Comparison of ENCODE assay signal across 6 cellular contexts in the genomic region with DNA sequence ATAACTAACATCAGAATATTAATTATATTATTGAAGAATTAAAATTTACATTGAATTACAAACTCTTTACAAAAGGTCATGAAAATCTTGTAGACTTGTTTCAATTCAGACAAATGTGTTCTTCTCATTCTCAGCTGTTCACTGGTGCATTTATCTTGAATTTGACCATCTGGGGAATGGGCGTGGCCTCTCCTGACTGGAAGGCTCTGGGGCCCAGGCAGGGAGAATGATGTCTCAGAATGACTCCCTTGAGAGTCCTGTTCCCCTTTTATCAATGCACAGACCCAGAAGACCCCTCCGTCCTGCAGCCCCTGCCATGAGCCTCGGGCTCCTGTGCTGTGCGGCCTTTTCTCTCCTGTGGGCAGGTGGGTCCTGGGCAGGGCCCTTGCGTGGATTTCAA.
DNase-seq lines count a peak whose midpoint lies in the region; ATAC-seq and TF ChIP-seq lines count a peak whose summit lies in the region.
"Not testable (repeated sequence)": the region's sequence is repeated elsewhere in the genome, so short reads cannot be mapped to it uniquely, and the experiment has no call there.

No MANE protein-coding gene starts in this region.

- not testable (repeated sequence) for H3K27me3 ChIP-seq in CD4-positive, alpha-beta T cell (ENCODE audit: control insufficient read depth, insufficient read depth, low read length); PC-9 (ENCODE audit: insufficient read depth, low read depth); WERI-Rb-1 (ENCODE audit: insufficient read depth, low read depth, severe bottlenecking); mucosa of rectum (ENCODE audit: control insufficient read depth in 2 of 2, insufficient read depth in 2 of 2, low read length in 2 of 2); parathyroid adenoma (ENCODE audit: control insufficient read depth, insufficient read depth, low read length)

- not testable (repeated sequence) for H3K9ac ChIP-seq in mucosa of rectum (ENCODE audit: low read depth in 1 of 2, low read length in 2 of 2); parathyroid adenoma

- intact Hi-C loops in CD4-positive, alpha-beta T cell (cut with DNase I, micrococcal nuclease): not testable (repeated sequence)
- intact Hi-C loops in PC-9 (cut with micrococcal nuclease; ENCODE audit: unreplicated experiment): loop anchor here (5.0 kb wide), 1 partner anchor 405 kb away; no protein-coding TSS in a partner anchor

- POLR2A ChIA-PET in CD4-positive, alpha-beta T cell (lab: Charles Lee); PC-9 (lab: Charles Lee; ENCODE audit: unreplicated experiment): not testable (repeated sequence)

- not testable (repeated sequence) for H2AFZ ChIP-seq in PC-9, parathyroid adenoma

- CTCF ChIA-PET in CD4-positive, alpha-beta T cell (lab: Charles Lee): interaction anchor here (1.2 to 2.2 kb wide), 2 partner anchors 10 to 28 kb away, joined by 3 to 7 read pairs; no protein-coding TSS in a partner anchor
- CTCF ChIA-PET in PC-9 (lab: Charles Lee): interaction anchor here (0.6 to 2.1 kb wide), 2 partner anchors 10 to 24 kb away, joined by 3 to 20 read pairs; no protein-coding TSS in a partner anchor

- H3K4me1 Mint-ChIP-seq in CD4-positive, alpha-beta T cell (ENCODE audit: low read depth): peaks cover 51% of the 10 kb centered on the region

- DNase-seq in CD4-positive, alpha-beta T cell; PC-9: not testable (repeated sequence)
- DNase-seq in NCI-H2171 (lab: John Stamatoyannopoulos, UW): peak; percentile 56
- DNase-seq in WERI-Rb-1: peak; percentile 75

- not testable (repeated sequence) for BruUV-seq in PC-9 (replicated peaks; lab: Mats Ljungman, UMichigan)

- not testable (repeated sequence) for TF ChIP-seq CTCF in CD4-positive, alpha-beta T cell (IDR thresholded peaks at IDR 0.05); PC-9 (conservative IDR thresholded peaks at IDR 0.05); WERI-Rb-1 (IDR thresholded peaks at IDR 0.05; ENCODE audit: low read depth, low read length); parathyroid adenoma (IDR thresholded peaks at IDR 0.05)

- H3K79me2 ChIP-seq in PC-9 (ENCODE audit: low read depth); parathyroid adenoma: not testable (repeated sequence)

- H3K36me3 Mint-ChIP-seq in CD4-positive, alpha-beta T cell (ENCODE audit: low read depth): not testable (repeated sequence)

- H4K20me1 ChIP-seq in PC-9 (ENCODE audit: insufficient read depth): not testable (repeated sequence)

- 0 out of 2 replicates have a peak, but pooled peaks cover 15% of the 10 kb centered on the region for H3F3A ChIP-seq in PC-9 (ENCODE audit: insufficient read depth, low read depth)

- H3K27ac Mint-ChIP-seq in CD4-positive, alpha-beta T cell: peak overlapping the region; percentile 85

- ATAC-seq in CD4-positive, alpha-beta T cell (ENCODE audit: poor library complexity): not testable (repeated sequence)

- not testable (repeated sequence) for H3K36me3 ChIP-seq in PC-9 (ENCODE audit: low read depth); WERI-Rb-1; mucosa of rectum (ENCODE audit: control insufficient read depth in 2 of 2, insufficient read depth in 2 of 2, low read length in 2 of 2); parathyroid adenoma (ENCODE audit: control insufficient read depth, insufficient read depth, low read length)

- not testable (repeated sequence) for H3K9me3 Mint-ChIP-seq in CD4-positive, alpha-beta T cell

- not testable (repeated sequence) for H3K9me2 ChIP-seq in PC-9 (ENCODE audit: insufficient read depth)

- not testable (repeated sequence) for H3K9me3 ChIP-seq in CD4-positive, alpha-beta T cell (ENCODE audit: control insufficient read depth, low read length); PC-9 (ENCODE audit: insufficient read depth, low read depth); WERI-Rb-1 (ENCODE audit: severe bottlenecking); mucosa of rectum (ENCODE audit: control insufficient read depth in 2 of 2, low read length in 2 of 2); parathyroid adenoma (ENCODE audit: control insufficient read depth, low read length)

- peak overlapping the region; percentile 59; the same call in 1 of the 2 replicates for H3K4me2 ChIP-seq in PC-9
- H3K4me2 ChIP-seq in parathyroid adenoma (ENCODE audit: low read length): not testable (repeated sequence)

- peaks cover 29% of the 10 kb centered on the region for H3K4me1 ChIP-seq in PC-9 (replicated peaks; ENCODE audit: insufficient read depth)
- peaks cover 19 to 27% of the 10 kb centered on the region in 2 donors for H3K4me1 ChIP-seq in mucosa of rectum (ENCODE audit: control insufficient read depth in 2 of 2, insufficient read depth in 2 of 2, low read length in 2 of 2)
- peaks cover 47% of the 10 kb centered on the region for H3K4me1 ChIP-seq in parathyroid adenoma

- H3K4me3 Mint-ChIP-seq in CD4-positive, alpha-beta T cell: not testable (repeated sequence)

- not testable (repeated sequence) for H3K4me3 ChIP-seq in PC-9; mucosa of rectum (ENCODE audit: low read length in 2 of 2); parathyroid adenoma (ENCODE audit: low read depth, low read length)
- peak overlapping the region; percentile 3; the same call in 1 of the 2 replicates for H3K4me3 ChIP-seq in WERI-Rb-1 (ENCODE audit: low read depth, low read length)

- not testable (repeated sequence) for H3K27me3 Mint-ChIP-seq in CD4-positive, alpha-beta T cell

- not testable (repeated sequence) for H3K27ac ChIP-seq in CD4-positive, alpha-beta T cell (ENCODE audit: low read depth, low read length)
- H3K27ac ChIP-seq in PC-9: peak overlapping the region; percentile 90
- H3K27ac ChIP-seq in WERI-Rb-1: peak overlapping the region; percentile 71
- H3K27ac ChIP-seq in mucosa of rectum (ENCODE audit: low read depth in 2 of 2, low read length in 2 of 2): peak overlapping the region; percentile 96
- peak overlapping the region; percentile 77 for H3K27ac ChIP-seq in parathyroid adenoma
